ENCODE assay signal across 23 cellular contexts in the genomic region with DNA sequence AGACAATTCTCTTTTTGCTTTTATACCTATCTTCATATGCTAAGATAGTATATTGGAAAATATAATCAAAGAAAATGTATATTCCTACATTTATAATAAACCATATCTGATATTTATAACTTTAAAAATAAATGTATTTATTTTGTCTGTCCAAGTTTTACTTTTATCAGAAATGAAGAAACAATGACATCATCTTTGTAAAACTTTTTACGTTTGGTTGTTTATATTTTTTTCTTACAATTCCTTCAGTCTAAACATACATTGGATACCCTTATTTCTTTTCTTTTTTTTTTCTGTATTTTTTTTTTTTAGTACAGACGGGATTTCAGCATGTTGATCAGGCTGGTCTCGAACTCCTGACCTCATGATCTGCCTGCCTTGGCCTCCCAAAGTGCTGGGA.
A peak's percentile ranks its signal among the peaks of the same experiment; 100 is the strongest.
DNase-seq lines count a peak whose midpoint lies in the region; ATAC-seq, FAIRE-seq and TF ChIP-seq lines count a peak whose summit lies in the region.
"Had no signal": no experiment of that assay in that cellular context is flagged by ENCODE, and none has a peak within 500 bp of the region (broad histone marks: within the 10 kb centered on the region; RNA-seq: fewer than 3 reads in every experiment).

No MANE protein-coding gene starts in this region.

- TF ChIP-seq CTCF in SU-DHL-6 (IDR thresholded peaks at IDR 0.05; ENCODE audit: insufficient read depth, low read length, poor library complexity, severe bottlenecking) (no peak), pancreas (IDR thresholded peaks at IDR 0.05) (no peak), OCI-LY7 (conservative IDR thresholded peaks at IDR 0.05; ENCODE audit: low read length) (no peak)

- FAIRE-seq in G401.6 (lab: Jason Lieb, UNC) (peak; percentile 8), endometrium (lab: Jason Lieb, UNC) (peak; percentile 72), pancreas (lab: Jason Lieb, UNC) (peak; percentile 72)
- FAIRE-seq: D721Med, GM12892, GM19239, H1 had no signal

- no peaks in the 10 kb centered on the region for H3K9me2 ChIP-seq in SU-DHL-6 (replicated peaks; ENCODE audit: insufficient read depth, low read length)
- no peaks in the 10 kb centered on the region for H3K9me2 ChIP-seq in OCI-LY7 (ENCODE audit: insufficient read depth, low read length)

- H3K36me3 ChIP-seq in SU-DHL-6 (ENCODE audit: low read length) (no peaks in the 10 kb centered on the region), pancreas (no peaks in the 10 kb centered on the region), aorta (ENCODE audit: control insufficient read depth in 1 of 2, insufficient read depth in 2 of 2, low read length in 1 of 2) (no peaks in the 10 kb centered on the region), OCI-LY7 (ENCODE audit: insufficient read depth, low read length) (no peaks in the 10 kb centered on the region)
- H3K36me3 ChIP-seq: BLaER1 had no signal

- WGBS in pancreas, 2 donors, result 43 to 55% methylated on average over 3 of the region's 3 CpGs
- WGBS in right cardiac atrium, result 63% methylated on average over 3 of the region's 3 CpGs
- WGBS in aorta, 2 donors, result 62% methylated on average over 3 of the region's 3 CpGs

- H3K9me3 ChIP-seq in SU-DHL-6 (ENCODE audit: insufficient read depth, low read length), result peaks cover 4% of the 10 kb centered on the region; the same call in 1 of the 2 replicates
- no peaks in the 10 kb centered on the region for H3K9me3 ChIP-seq in pancreas
- no peaks in the 10 kb centered on the region for H3K9me3 ChIP-seq in right cardiac atrium (ENCODE audit: control insufficient read depth, low read length)
- no peaks in the 10 kb centered on the region for H3K9me3 ChIP-seq in aorta (ENCODE audit: control insufficient read depth, low read length)
- no peaks in the 10 kb centered on the region for H3K9me3 ChIP-seq in OCI-LY7 (ENCODE audit: low read length)

- H3K4me2 ChIP-seq in SU-DHL-6 (ENCODE audit: low read depth, low read length, poor library complexity, severe bottlenecking) (no peak overlapping the region), OCI-LY7 (ENCODE audit: low read length) (no peak overlapping the region)
- H3K4me2 ChIP-seq: BLaER1 had no signal

- H2AFZ ChIP-seq in SU-DHL-6 (ENCODE audit: low read depth, low read length, severe bottlenecking) (peak overlapping the region; percentile 19), OCI-LY7 (ENCODE audit: low read length) (no peak overlapping the region)
- H2AFZ ChIP-seq: GM23248 had no signal

- no peaks in the 10 kb centered on the region for H3K27me3 ChIP-seq in SU-DHL-6 (ENCODE audit: low read length)
- H3K27me3 ChIP-seq in pancreas, result peaks cover 0 to 3% (median 0%) of the 10 kb centered on the region in 4 donors
- no peaks in the 10 kb centered on the region for H3K27me3 ChIP-seq in right cardiac atrium (ENCODE audit: control insufficient read depth, insufficient read depth)
- H3K27me3 ChIP-seq in aorta (ENCODE audit: control insufficient read depth in 1 of 2, insufficient read depth in 2 of 2, low read length in 1 of 2), result no peaks in the 10 kb centered on the region
- H3K27me3 ChIP-seq: BLaER1 had no signal

- H3K4me1 ChIP-seq in pancreas, result no peaks in the 10 kb centered on the region
- H3K4me1 ChIP-seq in right cardiac atrium (ENCODE audit: control insufficient read depth, insufficient read depth, low read length), result no peaks in the 10 kb centered on the region
- no peaks in the 10 kb centered on the region for H3K4me1 ChIP-seq in aorta (ENCODE audit: control insufficient read depth in 1 of 2, insufficient read depth in 2 of 2, low read length in 2 of 2)
- no peaks in the 10 kb centered on the region for H3K4me1 ChIP-seq in OCI-LY7 (ENCODE audit: insufficient read depth, low read length, poor library complexity, severe bottlenecking)
- H3K4me1 ChIP-seq: BLaER1 had no signal

- no TSS peak for BruUV-seq in OCI-LY7 (replicated peaks; lab: Mats Ljungman, UMichigan)

- H4K20me1 ChIP-seq in SU-DHL-6 (ENCODE audit: low read depth, low read length) (no peaks in the 10 kb centered on the region), OCI-LY7 (ENCODE audit: insufficient read depth, low read length) (no peaks in the 10 kb centered on the region)
- H4K20me1 ChIP-seq: BLaER1 had no signal

- CTCF ChIA-PET in OCI-LY7 (lab: Charles Lee; ENCODE audit: unreplicated experiment), result no interaction called here

- peaks cover 4% of the 10 kb centered on the region; the same call in 1 of the 2 replicates for H3F3A ChIP-seq in SU-DHL-6 (ENCODE audit: insufficient read depth)

- H3K9ac ChIP-seq in SU-DHL-6 (ENCODE audit: low read length), result no peak overlapping the region
- H3K9ac ChIP-seq: BLaER1, GM23248 had no signal

- DNase-seq in pancreas (no peak), right cardiac atrium (no peak), aorta (no peak), OCI-LY7 (ENCODE audit: low spot score) (no peak)
- DNase-seq: CD4-positive, CD25-positive, alpha-beta regulatory T cell; CD8-positive, alpha-beta T cell; DMS 273 treated with DMSO at 0.1 percent for 48 hours; DMS79; EL; GF-D8; GM23248; H7; HCEC 1CT had no signal

- intact Hi-C loops in pancreas (cut with DNase I), result no loop called here
- intact Hi-C loops in right cardiac atrium (cut with DNase I), result no loop called here
- intact Hi-C loops in aorta (cut with DNase I), result no loop called here
- intact Hi-C loops in OCI-LY7 (cut with micrococcal nuclease; ENCODE audit: unreplicated experiment), result no loop called here

- H3K4me3 ChIP-seq in SU-DHL-6 (ENCODE audit: insufficient read depth, low read length, poor library complexity, severe bottlenecking), result no peak overlapping the region
- no peak overlapping the region for H3K4me3 ChIP-seq in pancreas
- no peak overlapping the region for H3K4me3 ChIP-seq in right cardiac atrium (ENCODE audit: low read length)
- no peak overlapping the region for H3K4me3 ChIP-seq in aorta (ENCODE audit: low read length in 2 of 2)
- no peak overlapping the region for H3K4me3 ChIP-seq in OCI-LY7 (ENCODE audit: low read depth, low read length, poor library complexity, severe bottlenecking)
- H3K4me3 ChIP-seq: BLaER1, GM23248 had no signal

- POLR2A ChIA-PET in OCI-LY7 (lab: Charles Lee), result interaction anchor here (0.6 kb wide), 2 partner anchors 22 to 1389 kb away, joined by 4 read pairs; no protein-coding TSS in a partner anchor

- no peaks in the 10 kb centered on the region for H3K79me2 ChIP-seq in SU-DHL-6 (ENCODE audit: insufficient read depth, low read length)
- H3K79me2 ChIP-seq in OCI-LY7 (ENCODE audit: insufficient read depth, low read depth, low read length), result no peaks in the 10 kb centered on the region

- H3K27ac ChIP-seq in SU-DHL-6 (ENCODE audit: low read depth, low read length) (no peak overlapping the region), pancreas (no peak overlapping the region), right cardiac atrium (ENCODE audit: low read length) (no peak overlapping the region), aorta (ENCODE audit: low read depth in 1 of 2, low read length in 2 of 2) (no peak overlapping the region), OCI-LY7 (ENCODE audit: low read depth, low read length, poor library complexity, severe bottlenecking) (no peak overlapping the region)
- H3K27ac ChIP-seq: BLaER1, C4-2B, GM23248 had no signal

- ATAC-seq in pancreas (no peak), right cardiac atrium (no peak), aorta (ENCODE audit: low FRiP score) (no peak), HG03521 (IDR thresholded peaks at IDR 0.05; ENCODE audit: unreplicated experiment) (no peak)
- ATAC-seq: CD8-positive, alpha-beta T cell had no signal
